In genomic region chrX:43557792-43558191, GRCh38 we compare ENCODE assay signal across 8 cellular contexts.
DNase-seq lines count a peak whose midpoint lies in the region; ATAC-seq and TF ChIP-seq lines count a peak whose summit lies in the region.

No MANE protein-coding gene starts in this region.

- H3K36me3 ChIP-seq in stomach, result no peaks in the 10 kb centered on the region

- TF ChIP-seq CTCF in Calu3 (IDR thresholded peaks at IDR 0.05; ENCODE audit: unreplicated experiment) (no peak), epithelial cell of esophagus (IDR thresholded peaks at IDR 0.05; ENCODE audit: insufficient read depth, low read depth, low read length, missing control alignments) (peak; percentile 67), stomach (IDR thresholded peaks at IDR 0.05) (peak in 5 of 7 experiments; percentile 27 to 63 (median 38))

- H3K27ac Mint-ChIP-seq in Calu3 (ENCODE audit: unreplicated experiment), result no peak overlapping the region
- H3K27ac Mint-ChIP-seq in naive thymus-derived CD8-positive, alpha-beta T cell, result no peak overlapping the region

- H3K27ac ChIP-seq in stomach, result no peak overlapping the region

- TF ChIP-seq POLR2A in stomach (IDR thresholded peaks at IDR 0.05), result no peak

- H3K9me3 ChIP-seq in stomach, result no peaks in the 10 kb centered on the region

- H3K27me3 Mint-ChIP-seq in Calu3 (ENCODE audit: unreplicated experiment), result no peaks in the 10 kb centered on the region
- no peaks in the 10 kb centered on the region for H3K27me3 Mint-ChIP-seq in naive thymus-derived CD8-positive, alpha-beta T cell

- peaks cover 7% of the 10 kb centered on the region for H3K4me1 Mint-ChIP-seq in Calu3 (ENCODE audit: low read depth, unreplicated experiment)
- peaks cover 0 to 4% (median 2%) of the 10 kb centered on the region in 4 donors for H3K4me1 Mint-ChIP-seq in naive thymus-derived CD8-positive, alpha-beta T cell

- 4 to 13% (median 7%) methylated on average over 4 of the region's 4 CpGs for WGBS in stomach, 5 donors

- H3K36me3 Mint-ChIP-seq in Calu3 (ENCODE audit: insufficient read depth, unreplicated experiment), result no peaks in the 10 kb centered on the region
- no peaks in the 10 kb centered on the region for H3K36me3 Mint-ChIP-seq in naive thymus-derived CD8-positive, alpha-beta T cell

- H3K4me3 Mint-ChIP-seq in Calu3 (ENCODE audit: low read depth, unreplicated experiment), result no peak overlapping the region
- no peak overlapping the region for H3K4me3 Mint-ChIP-seq in naive thymus-derived CD8-positive, alpha-beta T cell

- no TSS peak for BruUV-seq in Calu3 (replicated peaks; lab: Mats Ljungman, UMichigan)

- CTCF ChIA-PET in Calu3 (lab: Charles Lee) (interaction anchor here (0.5 to 1.4 kb wide), 2 partner anchors 18 to 208 kb away, joined by 3 to 5 read pairs; no protein-coding TSS in a partner anchor), HEK293T (lab: Yijun Ruan, JAX) (interaction anchor here (0.7 to 1.2 kb wide), 2 partner anchors 41 to 209 kb away, joined by 3 to 5 read pairs; no protein-coding TSS in a partner anchor)

- ATAC-seq in naive thymus-derived CD8-positive, alpha-beta T cell, result peak in 1 of 2 donors; percentile 46
- ATAC-seq in HG03439 (IDR thresholded peaks at IDR 0.05; ENCODE audit: unreplicated experiment), result no peak

- intact Hi-C loops in Calu3 (cut with micrococcal nuclease; ENCODE audit: unreplicated experiment), result loop anchor here (1.0 to 5.0 kb wide), 3 partner anchors 100 to 380 kb away; partner anchors contain the start of gene MAOA
- intact Hi-C loops in stomach (cut with DNase I; ENCODE audit: low total_unique reads), result no loop called here

- DNase-seq in Calu3 (peak; percentile 58), HEK293T (ENCODE audit: extremely low spot score) (peak; percentile 46), NK-92 (lab: John Stamatoyannopoulos, UW; ENCODE audit: unreplicated experiment) (peak; percentile 1), epithelial cell of esophagus (ENCODE audit: low read depth) (peak; percentile 63), stomach (peak; percentile 63)
- peak; percentile 23 for DNase-seq in activated CD8-positive, alpha-beta memory T cell treated with anti-CD3 and anti-CD28 coated beads, Interleukin-2, amount 50 U/mL, for 24 hours (ENCODE audit: extremely low read depth)
- DNase-seq in naive thymus-derived CD8-positive, alpha-beta T cell, result peak; percentile 14 to 73 (median 56)

- H3K4me1 ChIP-seq in stomach, result peaks cover 0 to 4% (median 0%) of the 10 kb centered on the region in 4 donors

- H3K4me3 ChIP-seq in epithelial cell of esophagus (ENCODE audit: low read length), result no peak overlapping the region
- H3K4me3 ChIP-seq in stomach, result no peak overlapping the region

- no peak for TF ChIP-seq EP300 in stomach (IDR thresholded peaks at IDR 0.05)

- no peaks in the 10 kb centered on the region for H3K9me3 Mint-ChIP-seq in Calu3 (ENCODE audit: low read depth, unreplicated experiment)
- no peaks in the 10 kb centered on the region for H3K9me3 Mint-ChIP-seq in naive thymus-derived CD8-positive, alpha-beta T cell

- POLR2A ChIA-PET in HEK293T (lab: Yijun Ruan, JAX), result no interaction called here
- POLR2A ChIA-PET in naive thymus-derived CD8-positive, alpha-beta T cell (lab: Charles Lee), result interaction anchor here (0.8 to 1.5 kb wide), 2 partner anchors 192 to 1759 kb away, joined by 4 read pairs; no protein-coding TSS in a partner anchor

- peaks cover 0 to 4% (median 0%) of the 10 kb centered on the region in 3 donors for H3K27me3 ChIP-seq in stomach

TF ChIP-seq in HEK293T, 16 proteins besides CTCF, POLR2A, EP300 and RAD21:
- TF ChIP-seq CTBP1 (IDR thresholded peaks at IDR 0.05; ENCODE audit: borderline replicate concordance) (no peak), NFRKB (IDR thresholded peaks at IDR 0.05) (no peak), TARDBP (IDR thresholded peaks at IDR 0.05) (no peak), ELF4 (IDR thresholded peaks at IDR 0.05) (no peak), ARNT (IDR thresholded peaks at IDR 0.05) (no peak), LEF1 (IDR thresholded peaks at IDR 0.05; ENCODE audit: borderline replicate concordance) (no peak), ZNF384 (IDR thresholded peaks at IDR 0.05) (no peak), SP1 (IDR thresholded peaks at IDR 0.05) (no peak), BHLHE40 (IDR thresholded peaks at IDR 0.05; ENCODE audit: borderline replicate concordance) (no peak), FOXK2 (IDR thresholded peaks at IDR 0.05) (no peak), L3MBTL2 (conservative IDR thresholded peaks at IDR 0.05) (no peak), SUZ12 (IDR thresholded peaks at IDR 0.05) (no peak), FOXA1 (IDR thresholded peaks at IDR 0.05) (no peak)

Comparison
In these comparisons a context has a peak if more than half of its experiments do, and no peak if none do; other contexts are left out.
1. DNase-seq: peak in every context shown above with its lines; median percentile 63 in epithelial cell of esophagus; 63 in stomach; 58 in Calu3; 56 in naive thymus-derived CD8-positive, alpha-beta T cell; 46 in HEK293T; 23 in activated CD8-positive, alpha-beta memory T cell treated with anti-CD3 and anti-CD28 coated beads, Interleukin-2, amount 50 U/mL, for 24 hours; 1 in NK-92.